Comparison of ENCODE assay signal across 12 cellular contexts in genomic region chr17:77182773-77183172, GRCh38. TPM values are rescaled to one million over a fixed set of nuclear protein-coding genes. Genes with fewer than 3 reads are reported as not detected.
A peak's percentile ranks its signal among the peaks of the same experiment; 100 is the strongest.
DNase-seq lines count a peak whose midpoint lies in the region; ATAC-seq, FAIRE-seq and TF ChIP-seq lines count a peak whose summit lies in the region.
"Had no signal": no experiment of that assay in that cellular context is flagged by ENCODE, and none has a peak within 500 bp of the region (broad histone marks: within the 10 kb centered on the region; RNA-seq: fewer than 3 reads in every experiment).

No MANE protein-coding gene starts in this region.

- no peaks in the 10 kb centered on the region for H3K9me2 ChIP-seq in GM23248 (ENCODE audit: insufficient read depth)

- H3K79me2 ChIP-seq in ACC112 (ENCODE audit: control insufficient read depth, insufficient read depth, low read length, unreplicated experiment) (peaks cover 95% of the 10 kb centered on the region), GM23248 (ENCODE audit: insufficient read depth) (peaks cover 100% of the 10 kb centered on the region)

- FAIRE-seq in HTR-8/SVneo (lab: Jason Lieb, UNC): no peak

- no peak for DNase-seq in GM23248
- no peak for DNase-seq in activated naive CD4-positive, alpha-beta T cell treated with anti-CD3 and anti-CD28 coated beads, Interleukin-2, amount 50 U/mL, for 72 hours (ENCODE audit: low spot score in 2 of 2)
- no peak for DNase-seq in mesothelial cell of epicardium (ENCODE audit: low spot score in 2 of 2, unreplicated experiment in 2 of 2)
- no peak for DNase-seq in cerebellum (ENCODE audit: low spot score)
- DNase-seq in HTR-8/SVneo (ENCODE audit: insufficient read length, low spot score): no peak
- DNase-seq: activated CD8-positive, alpha-beta memory T cell treated with anti-CD3 and anti-CD28 coated beads for 24 hours; COR-L47; NCI-H1417; stimulated activated CD8-positive, alpha-beta memory T cell treated with anti-CD3 and anti-CD28 coated beads, Interleukin-4, amount 100 ng/mL, for 48 hours had no signal

- peaks cover 4% of the 10 kb centered on the region; the same call in 1 of the 2 replicates for H3K36me3 ChIP-seq in ACC112 (ENCODE audit: insufficient read depth, low read length)
- no peaks in the 10 kb centered on the region for H3K36me3 ChIP-seq in GM23248 (ENCODE audit: low read depth)

- no peak overlapping the region for H3K4me3 Mint-ChIP-seq in mesothelial cell of epicardium

- H3K36me3 Mint-ChIP-seq in activated naive CD4-positive, alpha-beta T cell treated with anti-CD3 and anti-CD28 coated beads, Interleukin-2, amount 50 U/mL, for 72 hours: peaks cover 0 to 6% of the 10 kb centered on the region in 2 donors
- no peaks in the 10 kb centered on the region for H3K36me3 Mint-ChIP-seq in mesothelial cell of epicardium

- peaks cover 21% of the 10 kb centered on the region for H3K4me1 Mint-ChIP-seq in mesothelial cell of epicardium

- ATAC-seq in activated naive CD4-positive, alpha-beta T cell treated with anti-CD3 and anti-CD28 coated beads, Interleukin-2, amount 50 U/mL, for 72 hours: no peak
- ATAC-seq in HG03175 (IDR thresholded peaks at IDR 0.05; ENCODE audit: unreplicated experiment): no peak
- no peak for ATAC-seq in HG03135 (IDR thresholded peaks at IDR 0.05; ENCODE audit: unreplicated experiment)

- H3K27ac Mint-ChIP-seq in activated naive CD4-positive, alpha-beta T cell treated with anti-CD3 and anti-CD28 coated beads, Interleukin-2, amount 50 U/mL, for 72 hours: peak overlapping the region; percentile 84 to 93
- peak overlapping the region; percentile 80 for H3K27ac Mint-ChIP-seq in mesothelial cell of epicardium

- H3K9ac ChIP-seq in GM23248: no peak overlapping the region

- 0 out of 2 replicates have a peak, but pooled peaks cover 7% of the 10 kb centered on the region for H4K20me1 ChIP-seq in GM23248 (ENCODE audit: insufficient read depth)

- no peak for TF ChIP-seq CTCF in mesothelial cell of epicardium (IDR thresholded peaks at IDR 0.05; ENCODE audit: unreplicated experiment)

- H3K27me3 ChIP-seq in ACC112 (ENCODE audit: insufficient read depth, low read length) (no peaks in the 10 kb centered on the region), GM23248 (replicated peaks; ENCODE audit: insufficient read depth) (no peaks in the 10 kb centered on the region)

- H3K4me3 ChIP-seq in ACC112 (ENCODE audit: low read depth, low read length) (no peak overlapping the region), GM23248 (no peak overlapping the region)

- H3K4me1 ChIP-seq in ACC112 (ENCODE audit: control insufficient read depth, insufficient read depth, low read length, unreplicated experiment): peaks cover 15% of the 10 kb centered on the region
- H3K4me1 ChIP-seq in GM23248 (ENCODE audit: insufficient read depth): peaks cover 38% of the 10 kb centered on the region

- peak overlapping the region; percentile 13 for H3K4me2 ChIP-seq in GM23248 (ENCODE audit: unreplicated experiment)

- H3K27me3 Mint-ChIP-seq in mesothelial cell of epicardium (ENCODE audit: low read depth): no peaks in the 10 kb centered on the region

- 94 to 96% methylated on average over 10 of the region's 10 CpGs for WGBS in GM23248 (ENCODE audit: low coverage in 1 of 2, low lambda C conversion rate in 2 of 2, missing lambda C conversion rate in 2 of 2), 2 experiments

- H3K9me3 Mint-ChIP-seq in activated naive CD4-positive, alpha-beta T cell treated with anti-CD3 and anti-CD28 coated beads, Interleukin-2, amount 50 U/mL, for 72 hours: no peaks in the 10 kb centered on the region
- H3K9me3 Mint-ChIP-seq in mesothelial cell of epicardium: no peaks in the 10 kb centered on the region

- H2AFZ ChIP-seq in ACC112 (ENCODE audit: low read length, unreplicated experiment): no peak overlapping the region
- no peak overlapping the region for H2AFZ ChIP-seq in GM23248

- H3K27ac ChIP-seq in ACC112 (ENCODE audit: low read depth, low read length) (0 out of 2 replicates have a peak overlapping the region, but pooled peaks have one; percentile 10), GM23248 (no peak overlapping the region)

- in situ Hi-C loops in GM23248 (cut with MboI): no loop called here

- H3K9me3 ChIP-seq in GM23248 (ENCODE audit: low read depth): no peaks in the 10 kb centered on the region

- peaks cover 31% of the 10 kb centered on the region for H3F3A ChIP-seq in GM23248 (ENCODE audit: insufficient read depth)

RNA-seq across cellular contexts. Expression of gene SEC14L1, which starts 42.0 kb away (rescaled TPM):
- 24.4 and 27.4 TPM in 2 replicates for total RNA-seq in GM23248 (2014; rRNA removed; shearing (Covaris generic))
- polyA plus RNA-seq in GM23248 (2016; fragmentation: Nextera tagmentation; extraction: Ambion mirVana): 26.8 and 29.9 TPM in 2 replicates
- total RNA-seq in activated naive CD4-positive, alpha-beta T cell treated with anti-CD3 and anti-CD28 coated beads, Interleukin-2, amount 50 U/mL, for 72 hours: 100 to 1,000 TPM in 1 of 2 donors, 10 to 100 TPM in 1; 53.4 to 103 TPM
- total RNA-seq in mesothelial cell of epicardium (42.6 to 47.6 TPM (median 47.0 TPM) in 3 replicates), cerebellum (73.1 TPM)
